ENCODE assay signal across 8 cellular contexts in the genomic region with DNA sequence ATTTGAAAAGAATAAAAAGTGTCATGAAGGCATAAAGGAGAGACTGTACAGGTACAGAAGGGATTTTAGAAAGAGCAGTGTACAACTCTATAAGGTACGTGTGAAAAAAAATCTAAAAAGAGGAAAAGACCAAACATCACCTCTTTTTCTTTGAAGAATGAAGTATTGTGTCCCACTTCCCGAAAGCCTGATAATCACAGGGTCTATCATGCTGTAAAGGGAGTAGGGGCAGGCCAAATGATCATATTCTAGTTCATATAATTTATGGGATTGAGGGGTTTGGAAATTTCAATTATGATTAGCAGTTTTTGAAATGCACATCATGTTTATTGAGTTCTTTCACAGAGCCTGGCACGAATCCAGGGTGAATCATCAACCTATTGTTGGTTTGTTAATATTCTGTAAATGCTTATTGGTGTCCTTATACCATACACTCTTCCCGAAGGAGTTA. TPM values are rescaled to one million over a fixed set of nuclear protein-coding genes. Genes with fewer than 3 reads are reported as not detected.
DNase-seq lines count a peak whose midpoint lies in the region; ATAC-seq, FAIRE-seq and TF ChIP-seq lines count a peak whose summit lies in the region.

No MANE protein-coding gene starts in this region.

- H3K79me2 ChIP-seq in KMS-11 (ENCODE audit: insufficient read depth, low read depth): no peaks in the 10 kb centered on the region

- H3K4me1 Mint-ChIP-seq in activated CD4-positive, alpha-beta memory T cell treated with anti-CD3 and anti-CD28 coated beads, Interleukin-2, amount 10 ng/mL, durations not matched to agents 7 days and 5 days: peaks cover 41% of the 10 kb centered on the region

- peaks cover 5% of the 10 kb centered on the region; the same call in 1 of the 2 replicates for H3K27me3 ChIP-seq in KMS-11 (ENCODE audit: insufficient read depth, low read depth)
- no peaks in the 10 kb centered on the region for H3K27me3 ChIP-seq in pancreas

- POLR2A ChIA-PET in activated CD4-positive, alpha-beta memory T cell treated with anti-CD3 and anti-CD28 coated beads, Interleukin-2, amount 10 ng/mL, durations not matched to agents 7 days and 5 days (lab: Charles Lee): no interaction called here

- no peaks in the 10 kb centered on the region for H3K9me3 ChIP-seq in pancreas

- H3K27ac Mint-ChIP-seq in activated CD4-positive, alpha-beta memory T cell treated with anti-CD3 and anti-CD28 coated beads, Interleukin-2, amount 10 ng/mL, durations not matched to agents 7 days and 5 days: peak overlapping the region; percentile 68

- H3K4me2 ChIP-seq in KMS-11: peak overlapping the region; percentile 82

- peak overlapping the region; percentile 47; the same call in 1 of the 2 replicates for H3K9ac ChIP-seq in KMS-11

- H3K27me3 Mint-ChIP-seq in activated CD4-positive, alpha-beta memory T cell treated with anti-CD3 and anti-CD28 coated beads, Interleukin-2, amount 10 ng/mL, durations not matched to agents 7 days and 5 days: peaks cover 9% of the 10 kb centered on the region

- ATAC-seq in pancreas (no peak), HG02798 (IDR thresholded peaks at IDR 0.05; ENCODE audit: poor library complexity, unreplicated experiment) (no peak), HG03196 (IDR thresholded peaks at IDR 0.05; ENCODE audit: unreplicated experiment) (no peak)

- peak overlapping the region; percentile 94 for H2AFZ ChIP-seq in KMS-11 (ENCODE audit: low read depth)

- H4K20me1 ChIP-seq in KMS-11 (ENCODE audit: insufficient read depth): no peaks in the 10 kb centered on the region; the same call in 1 of the 2 replicates

- CTCF ChIA-PET in activated CD4-positive, alpha-beta memory T cell treated with anti-CD3 and anti-CD28 coated beads, Interleukin-2, amount 10 ng/mL, durations not matched to agents 7 days and 5 days (lab: Charles Lee): no interaction called here

- no peak for FAIRE-seq in pancreas (lab: Jason Lieb, UNC)

- WGBS in pancreas, 2 donors: 5 to 15% methylated on average over 4 of the region's 4 CpGs

- DNase-seq in DMS53 treated with DMSO at 0.1 percent for 48 hours (lab: John Stamatoyannopoulos, UW; ENCODE audit: unreplicated experiment) (peak; percentile 63), fibroblast of the aortic adventitia (ENCODE audit: low read depth) (peak; percentile 80), pancreas (peak in 4 of 6 donors; percentile 25 to 50 (median 32)), A172 (ENCODE audit: low spot score) (no peak)
- no peak for DNase-seq in activated CD4-positive, alpha-beta memory T cell treated with anti-CD3 and anti-CD28 coated beads, Interleukin-2, amount 10 ng/mL, durations not matched to agents 7 days and 5 days

- intact Hi-C loops in pancreas (cut with DNase I): no loop called here

- peaks cover 7% of the 10 kb centered on the region for H3K36me3 Mint-ChIP-seq in activated CD4-positive, alpha-beta memory T cell treated with anti-CD3 and anti-CD28 coated beads, Interleukin-2, amount 10 ng/mL, durations not matched to agents 7 days and 5 days (ENCODE audit: low read depth)

- TF ChIP-seq CTCF in KMS-11 (conservative IDR thresholded peaks at IDR 0.05; ENCODE audit: low read depth, low read length): no peak
- TF ChIP-seq CTCF in fibroblast of the aortic adventitia (IDR thresholded peaks at IDR 0.05; ENCODE audit: insufficient read depth, low read length): no peak
- TF ChIP-seq CTCF in pancreas (IDR thresholded peaks at IDR 0.05): no peak

- H3K27ac ChIP-seq in KMS-11 (peak overlapping the region; percentile 48; the same call in 1 of the 2 replicates), pancreas (peak overlapping the region; percentile 71 to 96 (median 90))

- peaks cover 32% of the 10 kb centered on the region for H3K4me1 ChIP-seq in KMS-11 (ENCODE audit: low read depth, poor library complexity, severe bottlenecking)
- H3K4me1 ChIP-seq in pancreas: peaks cover 0 to 16% (median 11%) of the 10 kb centered on the region in 3 donors

- H3K4me3 Mint-ChIP-seq in activated CD4-positive, alpha-beta memory T cell treated with anti-CD3 and anti-CD28 coated beads, Interleukin-2, amount 10 ng/mL, durations not matched to agents 7 days and 5 days: peak overlapping the region; percentile 68

- H3K4me3 ChIP-seq in KMS-11 (IDR thresholded peaks at IDR 0.05; ENCODE audit: insufficient read depth, low read depth, low read length): peak overlapping the region; percentile 62
- peak overlapping the region; percentile 67 for H3K4me3 ChIP-seq in fibroblast of the aortic adventitia (ENCODE audit: low read depth, low read length)
- peak overlapping the region in 3 of 4 donors; percentile 58 to 80 (median 69) for H3K4me3 ChIP-seq in pancreas

- H3K9me3 Mint-ChIP-seq in activated CD4-positive, alpha-beta memory T cell treated with anti-CD3 and anti-CD28 coated beads, Interleukin-2, amount 10 ng/mL, durations not matched to agents 7 days and 5 days: no peaks in the 10 kb centered on the region

- H3K36me3 ChIP-seq in KMS-11 (ENCODE audit: insufficient read depth) (no peaks in the 10 kb centered on the region), pancreas (no peaks in the 10 kb centered on the region)

RNA-seq across cellular contexts. Expression of gene RERE, which starts 0.9 kb away (rescaled TPM):
- 100 to 1,000 TPM in 1 of 2 experiments, 10 to 100 TPM in 1; 96.6 to 101 TPM for total RNA-seq in activated CD4-positive, alpha-beta memory T cell treated with anti-CD3 and anti-CD28 coated beads, Interleukin-2, amount 10 ng/mL, durations not matched to agents 7 days and 5 days
- total RNA-seq in fibroblast of the aortic adventitia (ENCODE audit: low replicate concordance) (27.0 and 50.3 TPM in 2 replicates), pancreas (10 to 100 TPM; 47.8 to 76.7 (median 53.4) TPM)
- 10 to 100 TPM; 27.0 to 40.6 TPM for polyA plus RNA-seq in pancreas
- 7.0 and 24.3 TPM in 2 replicates for total RNA-seq in A172 (2014; rRNA removed; shearing (Covaris generic))

Comparison
In these comparisons a context has a peak if more than half of its experiments do, and no peak if none do; other contexts are left out.
1. DNase-seq: peak in DMS53 treated with DMSO at 0.1 percent for 48 hours (single experiment), fibroblast of the aortic adventitia (single experiment) and pancreas (4 of 6); none in activated CD4-positive, alpha-beta memory T cell treated with anti-CD3 and anti-CD28 coated beads, Interleukin-2, amount 10 ng/mL, durations not matched to agents 7 days and 5 days (single experiment) and A172 (single experiment).
2. Peak in every context shown above with its lines, with median percentiles within 50 percentile points of each other: H3K4me3 ChIP-seq.